Comparison of ENCODE assay signal across 8 cellular contexts in the genomic region with DNA sequence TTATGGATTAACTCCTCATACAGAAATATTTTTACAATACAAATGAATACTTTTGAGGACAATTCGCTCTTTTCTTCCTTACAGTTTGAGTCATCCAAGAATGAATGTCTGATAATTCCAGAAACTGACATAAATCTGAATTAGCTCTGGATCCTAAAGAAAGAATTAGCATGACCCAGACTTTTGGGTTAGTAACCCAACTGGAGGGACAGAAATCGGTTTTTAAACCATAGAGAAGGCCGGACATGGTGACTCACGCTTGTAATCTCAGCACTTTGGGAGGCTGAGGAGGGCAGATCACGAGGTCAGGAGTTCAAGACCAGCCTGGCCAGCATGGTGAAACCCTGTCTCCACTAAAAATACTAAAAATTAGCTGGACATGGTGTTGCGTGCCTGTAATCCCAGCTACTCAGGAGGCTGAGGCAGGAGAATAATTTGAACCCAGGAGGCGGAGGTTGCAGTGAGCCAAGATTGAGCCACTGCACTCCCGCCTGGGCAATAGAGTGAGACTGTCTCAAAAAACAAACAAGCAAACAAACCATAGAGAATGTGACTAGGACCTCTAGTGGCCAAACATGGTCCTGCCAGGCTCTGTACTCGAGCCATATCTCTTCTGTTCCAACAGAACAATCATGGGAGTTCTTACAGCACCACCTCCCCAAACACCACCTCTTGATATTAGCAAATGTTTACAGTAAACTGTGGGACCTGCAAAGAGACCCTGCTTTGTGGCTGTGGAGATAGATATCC. TPM values are rescaled to one million over a fixed set of nuclear protein-coding genes. Genes with fewer than 3 reads are reported as not detected.
DNase-seq lines count a peak whose midpoint lies in the region; ATAC-seq and TF ChIP-seq lines count a peak whose summit lies in the region.

No MANE protein-coding gene starts in this region.

- DNase-seq in 8988T (peak; percentile 17), M059J (ENCODE audit: low read depth) (peak; percentile 47), erythroblast (lab: John Stamatoyannopoulos, UW) (peak; percentile 5 to 19), COLO829 (ENCODE audit: low spot score) (no peak), dedifferentiated amniotic fluid mesenchymal stem cell (ENCODE audit: extremely low spot score) (no peak)
- no peak for DNase-seq in activated naive CD8-positive, alpha-beta T cell treated with anti-CD3 and anti-CD28 coated beads, Interleukin-2, amount 50 U/mL, for 24 hours
- DNase-seq in naive thymus-derived CD4-positive, alpha-beta T cell: no peak

- H3K27me3 ChIP-seq in naive thymus-derived CD4-positive, alpha-beta T cell (ENCODE audit: control insufficient read depth in 2 of 2, insufficient read depth in 2 of 2, low read length in 2 of 2): no peaks in the 10 kb centered on the region

- ATAC-seq in GM19043 (IDR thresholded peaks at IDR 0.05; ENCODE audit: low read depth, unreplicated experiment): peak; percentile 70
- ATAC-seq in activated naive CD8-positive, alpha-beta T cell treated with anti-CD3 and anti-CD28 coated beads, Interleukin-2, amount 50 U/mL, for 24 hours: no peak
- no peak for ATAC-seq in naive thymus-derived CD4-positive, alpha-beta T cell

- H3K36me3 ChIP-seq in naive thymus-derived CD4-positive, alpha-beta T cell (ENCODE audit: control insufficient read depth in 2 of 3, insufficient read depth in 3 of 3, low read length in 3 of 3): no peaks in the 10 kb centered on the region

- H3K4me3 ChIP-seq in naive thymus-derived CD4-positive, alpha-beta T cell (ENCODE audit: low read length): no peak overlapping the region

- H3K4me1 ChIP-seq in naive thymus-derived CD4-positive, alpha-beta T cell (ENCODE audit: control insufficient read depth in 2 of 2, insufficient read depth in 2 of 2, low read length in 2 of 2): no peaks in the 10 kb centered on the region

- intact Hi-C loops in naive thymus-derived CD4-positive, alpha-beta T cell (cut with micrococcal nuclease): no loop called here

- no peaks in the 10 kb centered on the region for H3K36me3 Mint-ChIP-seq in activated naive CD8-positive, alpha-beta T cell treated with anti-CD3 and anti-CD28 coated beads, Interleukin-2, amount 50 U/mL, for 24 hours (ENCODE audit: low read depth)
- H3K36me3 Mint-ChIP-seq in naive thymus-derived CD4-positive, alpha-beta T cell: no peaks in the 10 kb centered on the region

- no peaks in the 10 kb centered on the region for H3K4me1 Mint-ChIP-seq in activated naive CD8-positive, alpha-beta T cell treated with anti-CD3 and anti-CD28 coated beads, Interleukin-2, amount 50 U/mL, for 24 hours
- no peaks in the 10 kb centered on the region for H3K4me1 Mint-ChIP-seq in naive thymus-derived CD4-positive, alpha-beta T cell

- H3K27me3 Mint-ChIP-seq in activated naive CD8-positive, alpha-beta T cell treated with anti-CD3 and anti-CD28 coated beads, Interleukin-2, amount 50 U/mL, for 24 hours: no peaks in the 10 kb centered on the region
- no peaks in the 10 kb centered on the region for H3K27me3 Mint-ChIP-seq in naive thymus-derived CD4-positive, alpha-beta T cell

- H3K9me3 Mint-ChIP-seq in activated naive CD8-positive, alpha-beta T cell treated with anti-CD3 and anti-CD28 coated beads, Interleukin-2, amount 50 U/mL, for 24 hours: peaks cover 19% of the 10 kb centered on the region
- peaks cover 0 to 24% (median 6%) of the 10 kb centered on the region in 11 donors for H3K9me3 Mint-ChIP-seq in naive thymus-derived CD4-positive, alpha-beta T cell

- no peak overlapping the region for H3K27ac ChIP-seq in naive thymus-derived CD4-positive, alpha-beta T cell (ENCODE audit: low read depth, low read length)

- no peak overlapping the region for H3K4me3 Mint-ChIP-seq in activated naive CD8-positive, alpha-beta T cell treated with anti-CD3 and anti-CD28 coated beads, Interleukin-2, amount 50 U/mL, for 24 hours
- H3K4me3 Mint-ChIP-seq in naive thymus-derived CD4-positive, alpha-beta T cell: no peak overlapping the region

- no peaks in the 10 kb centered on the region for H3K9me3 ChIP-seq in naive thymus-derived CD4-positive, alpha-beta T cell (ENCODE audit: control insufficient read depth in 2 of 3, low read length in 3 of 3)

- no peak for TF ChIP-seq POLR2A in erythroblast (IDR thresholded peaks at IDR 0.05; ENCODE audit: low read length)

- POLR2A ChIA-PET in naive thymus-derived CD4-positive, alpha-beta T cell (lab: Charles Lee): no interaction called here

- CTCF ChIA-PET in naive thymus-derived CD4-positive, alpha-beta T cell (lab: Charles Lee): no interaction called here

- no peak overlapping the region for H3K27ac Mint-ChIP-seq in activated naive CD8-positive, alpha-beta T cell treated with anti-CD3 and anti-CD28 coated beads, Interleukin-2, amount 50 U/mL, for 24 hours
- no peak overlapping the region for H3K27ac Mint-ChIP-seq in naive thymus-derived CD4-positive, alpha-beta T cell

RNA-seq across cellular contexts. Expression of a gene that starts 44.8 kb away (rescaled TPM):
- total RNA-seq in M059J (2014; rRNA removed; shearing (Covaris generic)): 1.2 and 3.2 TPM in 2 replicates
- total RNA-seq in naive thymus-derived CD4-positive, alpha-beta T cell: not detected
- polyA plus RNA-seq in naive thymus-derived CD4-positive, alpha-beta T cell: not detected

Comparison
In these comparisons a context has a peak if more than half of its experiments do, and no peak if none do; other contexts are left out.
1. DNase-seq: peak in 8988T (single experiment), M059J (single experiment) and erythroblast (2 of 2); none in activated naive CD8-positive, alpha-beta T cell treated with anti-CD3 and anti-CD28 coated beads, Interleukin-2, amount 50 U/mL, for 24 hours (single experiment), COLO829 (single experiment), dedifferentiated amniotic fluid mesenchymal stem cell (single experiment) and naive thymus-derived CD4-positive, alpha-beta T cell (0 of 9).